In genomic region chr7:24018331-24018730, GRCh38 we compare ENCODE assay signal across 25 cellular contexts.
"Had no signal": no experiment of that assay in that cellular context is flagged by ENCODE, and none has a peak within 500 bp of the region (broad histone marks: within the 10 kb centered on the region; RNA-seq: fewer than 3 reads in every experiment).

No MANE protein-coding gene starts in this region.

- H3K36me3 ChIP-seq: ascending aorta, Peyer's patch had no signal

- H3K27ac ChIP-seq: ascending aorta, body of pancreas, Peyer's patch, RWPE1 had no signal

- H3K4me1 ChIP-seq: ascending aorta, body of pancreas, Peyer's patch had no signal

- DNase-seq: activated B cell treated with CpG ODN at 0.5 μM for 24 hours; activated CD4-positive, alpha-beta T cell treated with anti-CD3 and anti-CD28 coated beads for 1 hour; activated CD4-positive, alpha-beta T cell treated with anti-CD3 and anti-CD28 coated beads, Interleukin-2, amount 10 ng/mL, durations not matched to agents 24 days and 14 days; activated CD4-positive, alpha-beta T cell treated with anti-CD3 and anti-CD28 coated beads, Interleukin-2, amount 50 U/mL, for 48 hours; activated CD8-positive, alpha-beta memory T cell treated with anti-CD3 and anti-CD28 coated beads, Interleukin-2, amount 10 ng/mL, durations not matched to agents 7 days and 5 days; activated effector memory CD4-positive, alpha-beta T cell treated with Interleukin-2 at 50 U/mL for 16 hours; activated naive CD4-positive, alpha-beta T cell; activated T-cell treated with anti-CD3 and anti-CD28 coated beads, Interleukin-2, amount 50 U/mL, for 24 hours; amniotic stem cell; body of pancreas; central memory CD4-positive, alpha-beta T cell; Karpas-422; NCI-H1105; NCI-H1436; NCI-H1694 treated with DMSO at 0.1 percent for 48 hours; NCI-H2029 treated with DMSO at 0.1 percent for 48 hours; NCI-H446; NCI-H524; Peyer's patch; Right ventricle myocardium superior had no signal

- H3K9me3 ChIP-seq: ascending aorta, body of pancreas, Peyer's patch had no signal

- FAIRE-seq: bronchial epithelial cell, K562, TTC549 had no signal

- H3K27me3 ChIP-seq: ascending aorta, body of pancreas, Peyer's patch had no signal

- ATAC-seq: activated CD8-positive, alpha-beta memory T cell treated with anti-CD3 and anti-CD28 coated beads, Interleukin-2, amount 10 ng/mL, durations not matched to agents 7 days and 5 days; body of pancreas; K562 had no signal

- H3K4me3 ChIP-seq: ascending aorta, body of pancreas, K562, Peyer's patch had no signal
